ENCODE assay signal across 1 cellular context in the genomic region with DNA sequence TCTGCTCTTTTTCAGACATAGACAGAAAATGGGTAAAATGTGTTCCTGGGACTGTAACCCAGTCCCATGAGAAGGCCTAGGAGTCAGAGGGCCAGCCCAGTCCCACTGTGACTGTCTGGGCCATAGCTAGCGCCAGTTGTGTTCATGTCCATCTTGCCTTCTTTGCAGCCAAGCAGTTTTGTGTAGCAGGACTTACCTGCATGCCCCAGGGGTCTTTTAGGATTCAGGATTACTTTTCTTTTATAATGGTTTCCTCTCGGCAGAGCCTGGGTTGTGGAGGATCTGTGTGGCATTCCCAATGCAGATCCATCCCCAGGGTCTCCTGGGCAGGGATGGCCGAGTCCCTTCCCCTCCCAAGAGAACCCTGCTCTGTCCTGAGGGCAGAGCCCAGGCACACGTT.
TF ChIP-seq lines count a peak whose summit lies in the region.

No MANE protein-coding gene starts in this region.

TF ChIP-seq in GM23338, 12 proteins besides CTCF, POLR2A, EP300 and RAD21 (continued from another document):
- no peak for TF ChIP-seq ZNF462 (CRISPR knock-in tag; IDR thresholded peaks at IDR 0.05)
- no peak for TF ChIP-seq CREB1 (CRISPR knock-in tag; IDR thresholded peaks at IDR 0.05; ENCODE audit: low read depth)
- no peak for TF ChIP-seq EZH2 (IDR thresholded peaks at IDR 0.05; ENCODE audit: low read depth, unreplicated experiment)
- TF ChIP-seq JUNB (IDR thresholded peaks at IDR 0.05; ENCODE audit: unreplicated experiment), result no peak
- TF ChIP-seq, protein P1, sequence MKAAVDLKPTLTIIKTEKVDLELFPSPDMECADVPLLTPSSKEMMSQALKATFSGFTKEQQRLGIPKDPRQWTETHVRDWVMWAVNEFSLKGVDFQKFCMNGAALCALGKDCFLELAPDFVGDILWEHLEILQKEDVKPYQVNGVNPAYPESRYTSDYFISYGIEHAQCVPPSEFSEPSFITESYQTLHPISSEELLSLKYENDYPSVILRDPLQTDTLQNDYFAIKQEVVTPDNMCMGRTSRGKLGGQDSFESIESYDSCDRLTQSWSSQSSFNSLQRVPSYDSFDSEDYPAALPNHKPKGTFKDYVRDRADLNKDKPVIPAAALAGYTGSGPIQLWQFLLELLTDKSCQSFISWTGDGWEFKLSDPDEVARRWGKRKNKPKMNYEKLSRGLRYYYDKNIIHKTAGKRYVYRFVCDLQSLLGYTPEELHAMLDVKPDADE (IDR thresholded peaks at IDR 0.05), result no peak
- no peak for TF ChIP-seq REST (IDR thresholded peaks at IDR 0.05; ENCODE audit: unreplicated experiment)
- TF ChIP-seq ZNF331 (CRISPR knock-in tag; IDR thresholded peaks at IDR 0.05; ENCODE audit: low read depth), result no peak
- no peak for TF ChIP-seq STAT1 (IDR thresholded peaks at IDR 0.05; ENCODE audit: unreplicated experiment)
TF ChIP-seq in GM23338: peak in this region for 0.
